8 cellular contexts compared by ENCODE assay signal in the genomic region with DNA sequence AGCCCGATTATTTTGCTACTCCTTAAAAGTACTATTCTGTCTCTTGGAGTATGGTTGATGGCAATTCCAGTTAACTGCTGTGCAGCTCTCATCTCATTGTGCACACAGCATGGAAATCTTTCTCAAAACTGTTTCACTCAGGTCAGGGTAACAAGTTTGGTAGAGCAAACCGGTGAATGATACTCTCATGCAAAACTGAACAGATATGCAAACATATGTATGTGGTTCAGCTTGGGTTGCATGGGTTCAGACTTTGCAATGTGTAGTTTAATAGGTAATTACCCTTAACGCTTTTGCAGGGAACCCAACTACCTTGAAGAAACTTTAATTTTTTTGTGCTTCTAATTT. TPM values are rescaled to one million over a fixed set of nuclear protein-coding genes. Genes with fewer than 3 reads are reported as not detected.
A peak's percentile ranks its signal among the peaks of the same experiment; 100 is the strongest.
DNase-seq lines count a peak whose midpoint lies in the region; ATAC-seq and TF ChIP-seq lines count a peak whose summit lies in the region.

No MANE protein-coding gene starts in this region.

- H3K4me3 ChIP-seq in RWPE2 (ENCODE audit: severe bottlenecking): peak overlapping the region; percentile 84
- peak overlapping the region; percentile 92 for H3K4me3 ChIP-seq in fibroblast of mammary gland (ENCODE audit: control insufficient read depth, low read depth, low read length)
- H3K4me3 ChIP-seq in skeletal muscle satellite cell (ENCODE audit: low read length): peak overlapping the region; percentile 90

- ATAC-seq in GM19351 (IDR thresholded peaks at IDR 0.05; ENCODE audit: unreplicated experiment) (peak; percentile 21), RWPE2 (ENCODE audit: low read depth) (no peak)

- peak overlapping the region; percentile 92 for H3K4me2 ChIP-seq in skeletal muscle satellite cell (ENCODE audit: low read length)

- H3K9ac ChIP-seq in skeletal muscle satellite cell (ENCODE audit: low read depth, low read length): peak overlapping the region; percentile 97

- DNase-seq in RWPE2 (ENCODE audit: low spot score) (no peak), fibroblast of mammary gland (ENCODE audit: low read depth) (no peak), iPS-NIHi11 (ENCODE audit: low spot score) (no peak)
- no peak for DNase-seq in stimulated activated naive CD4-positive, alpha-beta T cell (lab: John Stamatoyannopoulos, UW)
- no peak for DNase-seq in activated effector memory CD4-positive, alpha-beta T cell treated with anti-CD3 and anti-CD28 coated beads, Interleukin-2, amount 50 U/mL, for 16 hours
- DNase-seq in activated CD4-positive, alpha-beta T cell treated with anti-CD3 and anti-CD28 coated beads for 48 hours: no peak

- H3K36me3 ChIP-seq in RWPE2 (ENCODE audit: low read depth) (peaks cover 45% of the 10 kb centered on the region), skeletal muscle satellite cell (ENCODE audit: insufficient read depth, low read length) (peaks cover 31% of the 10 kb centered on the region)

- no peaks in the 10 kb centered on the region for H3K9me3 ChIP-seq in RWPE2 (ENCODE audit: severe bottlenecking)
- no peaks in the 10 kb centered on the region for H3K9me3 ChIP-seq in skeletal muscle satellite cell (replicated peaks; ENCODE audit: low read length)

- peak overlapping the region; percentile 98 for H3K27ac ChIP-seq in RWPE2 (ENCODE audit: poor library complexity, severe bottlenecking)

- H3K27me3 ChIP-seq in RWPE2 (ENCODE audit: insufficient read depth, poor library complexity, severe bottlenecking): no peaks in the 10 kb centered on the region
- no peaks in the 10 kb centered on the region for H3K27me3 ChIP-seq in skeletal muscle satellite cell (ENCODE audit: control insufficient read depth, insufficient read depth, low read length)

- H3K4me1 ChIP-seq in RWPE2 (ENCODE audit: insufficient read depth, poor library complexity, severe bottlenecking) (peaks cover 29% of the 10 kb centered on the region), skeletal muscle satellite cell (ENCODE audit: control insufficient read depth, insufficient read depth, low read length) (peaks cover 35% of the 10 kb centered on the region)

- no peak for TF ChIP-seq CTCF in RWPE2 (IDR thresholded peaks at IDR 0.05; ENCODE audit: poor library complexity, severe bottlenecking)
- no peak for TF ChIP-seq CTCF in fibroblast of mammary gland (conservative IDR thresholded peaks at IDR 0.05; ENCODE audit: control insufficient read depth, insufficient read depth, low read depth, low read length)

RNA-seq across cellular contexts. Expression of gene GADD45A, which starts 2.2 kb away (rescaled TPM):
- 22.9 and 30.2 TPM in 2 replicates for total RNA-seq in skeletal muscle satellite cell (2012; rRNA removed)
